ENCODE assay signal across 1 cellular context in the genomic region with DNA sequence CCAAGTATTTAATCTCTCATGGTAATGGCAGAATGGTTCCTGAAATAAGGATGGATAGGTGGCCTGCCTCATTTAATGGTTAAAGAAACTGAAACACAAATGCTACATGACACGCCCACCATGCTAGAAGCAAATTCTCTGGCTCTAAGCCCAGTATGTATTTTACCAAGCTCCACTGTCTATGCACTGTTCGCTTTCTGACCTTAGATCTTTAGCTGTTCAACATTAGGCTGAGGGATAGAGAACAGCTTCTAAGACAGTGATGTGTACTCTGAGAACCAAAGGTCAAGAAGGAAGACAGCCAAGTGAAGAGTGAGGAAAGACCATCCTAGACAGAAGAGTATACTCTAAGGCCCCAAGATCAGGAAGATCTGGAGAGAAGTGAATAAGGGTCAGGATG.
TF ChIP-seq lines count a peak whose summit lies in the region.

No MANE protein-coding gene starts in this region.

TF ChIP-seq in GM12878, 131 proteins besides CTCF, POLR2A, EP300 and RAD21 (continued from another document):
- TF ChIP-seq POU2F2 (IDR thresholded peaks at IDR 0.05; ENCODE audit: borderline replicate concordance, low read depth, low read length) (0 out of 3 replicates have a peak, but pooled peaks have one; percentile 21), EGR1 (IDR thresholded peaks at IDR 0.05; ENCODE audit: borderline replicate concordance in 1 of 2, low read depth in 2 of 2, low read length in 2 of 2) (no peak), POLR2AphosphoS5 (IDR thresholded peaks at IDR 0.05; ENCODE audit: low read length) (0 out of 2 replicates have a peak, but pooled peaks have one; percentile 23)
